8 cellular contexts compared by ENCODE assay signal in genomic region chr5:60382761-60383160, GRCh38.
DNase-seq lines count a peak whose midpoint lies in the region; ATAC-seq, FAIRE-seq and TF ChIP-seq lines count a peak whose summit lies in the region.

No MANE protein-coding gene starts in this region.

- no peak for FAIRE-seq in RCC 7860 (lab: Jason Lieb, UNC)

- H3K4me3 ChIP-seq in GM12875 (ENCODE audit: low read depth, low read length) = no peak overlapping the region
- no peak overlapping the region for H3K4me3 ChIP-seq in NB4 (ENCODE audit: low read depth, low read length)

- TF ChIP-seq CTCF in GM12875 (IDR thresholded peaks at IDR 0.05; ENCODE audit: borderline replicate concordance, insufficient read depth, low read depth, low read length) (peak; percentile 34; the same call in 1 of the 2 replicates), NB4 (IDR thresholded peaks at IDR 0.05; ENCODE audit: low read depth, low read length) (peak; percentile 41)

- no peak for TF ChIP-seq POLR2A in NB4 (IDR thresholded peaks at IDR 0.05; ENCODE audit: extremely low read depth, insufficient read length)

- intact Hi-C loops in left cardiac atrium (cut with DNase I) = no loop called here

- DNase-seq in A172 (ENCODE audit: low spot score) (peak; percentile 41), NB4 (ENCODE audit: low read depth) (peak; percentile 76), dermis blood vessel endothelial cell (peak; percentile 36), renal cortical epithelial cell (ENCODE audit: low read depth) (peak; percentile 67), left cardiac atrium (no peak), RCC 7860 (ENCODE audit: low spot score) (no peak)
- no peak for DNase-seq in stimulated activated CD8-positive, alpha-beta memory T cell treated with anti-CD3 and anti-CD28 coated beads, Interleukin-4, amount 100 ng/mL, for 48 hours

- no peak for ATAC-seq in left cardiac atrium

Comparison
In these comparisons a context has a peak if more than half of its experiments do, and no peak if none do; other contexts are left out.
1. DNase-seq: peak in A172 (single experiment), NB4 (single experiment), dermis blood vessel endothelial cell (single experiment) and renal cortical epithelial cell (single experiment); none in stimulated activated CD8-positive, alpha-beta memory T cell treated with anti-CD3 and anti-CD28 coated beads, Interleukin-4, amount 100 ng/mL, for 48 hours (single experiment), left cardiac atrium (single experiment) and RCC 7860 (single experiment).